ENCODE assay signal across 19 cellular contexts in the genomic region with DNA sequence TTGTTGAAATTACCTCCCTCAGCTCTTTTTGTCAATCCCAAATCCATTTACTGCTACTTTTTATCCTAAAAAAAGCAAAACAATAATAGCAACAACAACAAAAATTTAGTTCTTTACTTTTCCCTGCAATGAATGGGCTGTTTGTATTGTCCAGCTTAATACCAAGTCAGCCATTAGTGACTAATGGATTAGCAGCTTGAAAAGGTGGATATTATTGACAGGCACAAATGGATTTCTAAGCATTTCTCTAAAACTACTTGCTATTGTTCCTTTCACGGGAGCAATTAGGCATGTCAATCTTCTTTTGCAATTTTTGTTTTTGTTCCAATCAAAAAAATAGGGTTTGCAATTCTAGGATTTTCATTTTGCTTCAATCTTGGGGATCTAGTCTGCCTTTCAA. TPM values are rescaled to one million over a fixed set of nuclear protein-coding genes. Genes with fewer than 3 reads are reported as not detected.
DNase-seq lines count a peak whose midpoint lies in the region; ATAC-seq, FAIRE-seq and TF ChIP-seq lines count a peak whose summit lies in the region.
"Had no signal": no experiment of that assay in that cellular context is flagged by ENCODE, and none has a peak within 500 bp of the region (broad histone marks: within the 10 kb centered on the region; RNA-seq: fewer than 3 reads in every experiment).

No MANE protein-coding gene starts in this region.

- BruUV-seq in Calu3 (replicated peaks; lab: Mats Ljungman, UMichigan) = no TSS peak

- H3K4me3 ChIP-seq in HUES64 (ENCODE audit: low read length) (no peak overlapping the region), bronchial epithelial cell (ENCODE audit: low read depth, low read length) (no peak overlapping the region)
- H3K4me3 ChIP-seq in CD8-positive, alpha-beta T cell (ENCODE audit: low read depth, low read length) = no peak overlapping the region
- H3K4me3 ChIP-seq: upper lobe of left lung had no signal

- peak overlapping the region; percentile 56; the same call in 1 of the 2 replicates for H3K9ac ChIP-seq in HUES64 (ENCODE audit: low read depth, low read length)

- H3K27me3 ChIP-seq in HUES64 (ENCODE audit: insufficient read depth, low read length) = no peaks in the 10 kb centered on the region
- no peaks in the 10 kb centered on the region for H3K27me3 ChIP-seq in bronchial epithelial cell (ENCODE audit: control insufficient read depth, insufficient read depth, low read length)
- H3K27me3 ChIP-seq in CD8-positive, alpha-beta T cell (ENCODE audit: insufficient read depth, low read length) = no peaks in the 10 kb centered on the region
- H3K27me3 ChIP-seq: upper lobe of left lung had no signal

- 58% methylated on average over 1 of the region's 1 CpG for WGBS in HUES64

- no peaks in the 10 kb centered on the region for H3K36me3 ChIP-seq in HUES64 (ENCODE audit: insufficient read depth, low read length)
- no peaks in the 10 kb centered on the region for H3K36me3 ChIP-seq in bronchial epithelial cell (ENCODE audit: control insufficient read depth, insufficient read depth, low read length)
- no peaks in the 10 kb centered on the region for H3K36me3 ChIP-seq in CD8-positive, alpha-beta T cell (ENCODE audit: insufficient read depth, low read length)
- H3K36me3 ChIP-seq: upper lobe of left lung had no signal

- H3K27ac ChIP-seq in HUES64 (ENCODE audit: low read depth, low read length) = peak overlapping the region; percentile 57; the same call in 1 of the 2 replicates
- H3K27ac ChIP-seq in CD8-positive, alpha-beta T cell (ENCODE audit: low read depth, low read length) = no peak overlapping the region
- H3K27ac ChIP-seq: upper lobe of left lung, VCaP had no signal

- no peak overlapping the region for H3K4me3 Mint-ChIP-seq in Calu3 (ENCODE audit: low read depth, unreplicated experiment)
- H3K4me3 Mint-ChIP-seq in CD8-positive, alpha-beta T cell = no peak overlapping the region
- H3K4me3 Mint-ChIP-seq: activated naive CD4-positive, alpha-beta T cell treated with anti-CD3 and anti-CD28 coated beads, Interleukin-2, amount 10 ng/mL, durations not matched to agents 7 days and 5 days; activated T-cell treated with anti-CD3 and anti-CD28 coated beads, Interleukin-2, amount 50 U/mL, for 24 hours; CD4-positive, alpha-beta T cell; natural killer cell; stimulated activated naive CD8-positive, alpha-beta T cell treated with anti-CD3 and anti-CD28 coated beads, Interleukin-15, amount 100 ng/mL, for 72 hours; T-helper 1 cell treated with Interleukin-12 subunit alpha and Interleukin-12 subunit beta and Interleukin-4 antibody, amounts not matched to agents 30 μg/mL and 1 μg/mL, for 36 hours had no signal

- peak overlapping the region; percentile 40 for H3K27ac Mint-ChIP-seq in Calu3 (ENCODE audit: unreplicated experiment)
- H3K27ac Mint-ChIP-seq in CD8-positive, alpha-beta T cell = no peak overlapping the region
- H3K27ac Mint-ChIP-seq: activated naive CD4-positive, alpha-beta T cell treated with anti-CD3 and anti-CD28 coated beads, Interleukin-2, amount 10 ng/mL, durations not matched to agents 7 days and 5 days; activated T-cell treated with anti-CD3 and anti-CD28 coated beads, Interleukin-2, amount 50 U/mL, for 24 hours; CD4-positive, alpha-beta T cell; natural killer cell; T-helper 1 cell treated with Interleukin-12 subunit alpha and Interleukin-12 subunit beta and Interleukin-4 antibody, amounts not matched to agents 30 μg/mL and 1 μg/mL, for 36 hours had no signal

- no peaks in the 10 kb centered on the region for H3K27me3 Mint-ChIP-seq in Calu3 (ENCODE audit: unreplicated experiment)
- H3K27me3 Mint-ChIP-seq in CD8-positive, alpha-beta T cell (ENCODE audit: low read depth) = no peaks in the 10 kb centered on the region
- H3K27me3 Mint-ChIP-seq: stimulated activated naive CD8-positive, alpha-beta T cell treated with anti-CD3 and anti-CD28 coated beads, Interleukin-15, amount 100 ng/mL, for 72 hours had no signal

- H3K9me3 ChIP-seq in HUES64 (ENCODE audit: insufficient read depth, low read depth, low read length) = no peaks in the 10 kb centered on the region
- H3K9me3 ChIP-seq in CD8-positive, alpha-beta T cell (ENCODE audit: low read length) = no peaks in the 10 kb centered on the region
- H3K9me3 ChIP-seq: upper lobe of left lung had no signal

- peaks cover 16% of the 10 kb centered on the region for H3K4me1 Mint-ChIP-seq in Calu3 (ENCODE audit: low read depth, unreplicated experiment)
- peaks cover 2% of the 10 kb centered on the region for H3K4me1 Mint-ChIP-seq in CD8-positive, alpha-beta T cell (ENCODE audit: low read depth)
- H3K4me1 Mint-ChIP-seq: activated naive CD4-positive, alpha-beta T cell treated with anti-CD3 and anti-CD28 coated beads, Interleukin-2, amount 10 ng/mL, durations not matched to agents 7 days and 5 days; stimulated activated naive CD8-positive, alpha-beta T cell treated with anti-CD3 and anti-CD28 coated beads, Interleukin-15, amount 100 ng/mL, for 72 hours had no signal

- DNase-seq in Calu3 (no peak), bronchial epithelial cell (ENCODE audit: low read depth) (peak; percentile 28), pons (ENCODE audit: low spot score) (peak; percentile 7), midbrain (lab: John Stamatoyannopoulos, UW) (no peak)
- DNase-seq in activated CD8-positive, alpha-beta memory T cell treated with anti-CD3 and anti-CD28 coated beads, Interleukin-2, amount 50 U/mL, for 4 hours = no peak
- DNase-seq in CD8-positive, alpha-beta T cell = no peak
- DNase-seq: activated CD4-positive, alpha-beta T cell treated with anti-CD3 and anti-CD28 coated beads, Interleukin-2, amount 50 U/mL, for 48 hours; activated naive CD4-positive, alpha-beta T cell treated with anti-CD3 and anti-CD28 coated beads, Interleukin-2, amount 10 ng/mL, durations not matched to agents 7 days and 5 days; activated T-cell treated with anti-CD3 and anti-CD28 coated beads, Interleukin-2, amount 50 U/mL, for 24 hours; CD4-positive, alpha-beta T cell; islet precursor cell; natural killer cell; Right ventricle myocardium superior; stimulated activated naive CD8-positive, alpha-beta T cell treated with anti-CD3 and anti-CD28 coated beads, Interleukin-15, amount 100 ng/mL, for 72 hours; upper lobe of left lung had no signal

- TF ChIP-seq CTCF in Calu3 (IDR thresholded peaks at IDR 0.05; ENCODE audit: unreplicated experiment) = no peak
- TF ChIP-seq CTCF in bronchial epithelial cell (IDR thresholded peaks at IDR 0.05; ENCODE audit: insufficient read depth, low read length, severe bottlenecking) = no peak
- TF ChIP-seq CTCF in CD8-positive, alpha-beta T cell (IDR thresholded peaks at IDR 0.05) = no peak

- peaks cover 12% of the 10 kb centered on the region for H3K4me1 ChIP-seq in HUES64 (ENCODE audit: insufficient read depth, low read length)
- no peaks in the 10 kb centered on the region for H3K4me1 ChIP-seq in CD8-positive, alpha-beta T cell (ENCODE audit: insufficient read depth, low read length)
- H3K4me1 ChIP-seq: upper lobe of left lung had no signal

- intact Hi-C loops in Calu3 (cut with micrococcal nuclease; ENCODE audit: unreplicated experiment) = loop anchor here (5.0 to 10.0 kb wide), 5 partner anchors 233 to 1753 kb away; no protein-coding TSS in a partner anchor
- intact Hi-C loops in CD8-positive, alpha-beta T cell (cut with DNase I, micrococcal nuclease) = loop anchor here (10.0 kb wide), 2 partner anchors 1573 to 1583 kb away; no protein-coding TSS in a partner anchor

- H3K9me3 Mint-ChIP-seq in Calu3 (ENCODE audit: low read depth, unreplicated experiment) = no peaks in the 10 kb centered on the region
- no peaks in the 10 kb centered on the region for H3K9me3 Mint-ChIP-seq in CD8-positive, alpha-beta T cell
- H3K9me3 Mint-ChIP-seq: activated naive CD4-positive, alpha-beta T cell treated with anti-CD3 and anti-CD28 coated beads, Interleukin-2, amount 10 ng/mL, durations not matched to agents 7 days and 5 days; activated T-cell treated with anti-CD3 and anti-CD28 coated beads, Interleukin-2, amount 50 U/mL, for 24 hours; CD4-positive, alpha-beta T cell; natural killer cell; stimulated activated naive CD8-positive, alpha-beta T cell treated with anti-CD3 and anti-CD28 coated beads, Interleukin-15, amount 100 ng/mL, for 72 hours; T-helper 1 cell treated with Interleukin-12 subunit alpha and Interleukin-12 subunit beta and Interleukin-4 antibody, amounts not matched to agents 30 μg/mL and 1 μg/mL, for 36 hours had no signal

- ATAC-seq in activated CD4-positive, CD25-positive, alpha-beta regulatory T cell treated with anti-CD3 and anti-CD28 coated beads, Interleukin-2, amount 50 U/mL, for 24 hours = no peak
- no peak for ATAC-seq in CD8-positive, alpha-beta T cell

- POLR2A ChIA-PET in CD8-positive, alpha-beta T cell (lab: Charles Lee) = no interaction called here

- H3K36me3 Mint-ChIP-seq in Calu3 (ENCODE audit: insufficient read depth, unreplicated experiment) = no peaks in the 10 kb centered on the region
- H3K36me3 Mint-ChIP-seq in CD8-positive, alpha-beta T cell = no peaks in the 10 kb centered on the region
- H3K36me3 Mint-ChIP-seq: activated naive CD4-positive, alpha-beta T cell treated with anti-CD3 and anti-CD28 coated beads, Interleukin-2, amount 10 ng/mL, durations not matched to agents 7 days and 5 days; natural killer cell had no signal

- FAIRE-seq in bronchial epithelial cell (lab: Jason Lieb, UNC) = no peak

- CTCF ChIA-PET in Calu3 (lab: Charles Lee) = no interaction called here
- CTCF ChIA-PET in CD8-positive, alpha-beta T cell (lab: Charles Lee) = interaction anchor here (0.6 to 4.8 kb wide), 6 partner anchors 10 to 1523 kb away, joined by 3 to 23 read pairs (median 4); a partner anchor contains a TSS

RNA-seq across cellular contexts. Expression of a gene that starts 32.1 kb away (rescaled TPM):
- total RNA-seq in Calu3 (2022) (29.2 and 30.2 TPM in 2 replicates), bronchial epithelial cell (10.8 and 26.6 TPM in 2 replicates)
- 13.7 TPM for polyA plus RNA-seq in HUES64 (2013, experiment 1 of 2)
- 18.7 TPM for polyA plus RNA-seq in HUES64 (2013, experiment 2 of 2)
- total RNA-seq in CD8-positive, alpha-beta T cell = 1 to 10 TPM; 3.7 to 4.6 TPM

Comparison
In these comparisons a context has a peak if more than half of its experiments do, and no peak if none do; other contexts are left out.
1. DNase-seq: peak in bronchial epithelial cell (single experiment) and pons (single experiment); none in Calu3 (single experiment), activated CD8-positive, alpha-beta memory T cell treated with anti-CD3 and anti-CD28 coated beads, Interleukin-2, amount 50 U/mL, for 4 hours (single experiment), CD8-positive, alpha-beta T cell (0 of 7) and midbrain (single experiment).